In the genomic region with DNA sequence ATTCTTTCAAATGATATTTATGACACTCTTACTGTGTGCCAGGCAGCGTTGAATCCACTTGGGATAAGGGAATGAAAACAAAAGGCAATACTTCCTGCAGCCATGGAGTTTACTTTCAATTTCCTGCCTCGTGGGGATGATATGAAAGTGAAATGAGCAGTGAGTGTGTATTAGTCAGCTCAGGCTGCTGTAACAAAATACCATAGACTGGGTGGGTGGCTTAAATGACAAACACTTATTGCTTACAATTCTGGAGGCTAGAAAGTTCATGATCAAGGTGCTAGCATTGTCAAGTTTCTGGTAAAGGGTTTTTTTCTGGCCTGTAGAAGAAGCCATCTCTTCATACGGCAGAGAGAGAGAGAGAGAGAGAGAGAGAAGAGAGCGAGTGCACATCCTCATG, we compare ENCODE assay signal across 35 cellular contexts. TPM values are rescaled to one million over a fixed set of nuclear protein-coding genes. Genes with fewer than 3 reads are reported as not detected.
"Had no signal": no experiment of that assay in that cellular context is flagged by ENCODE, and none has a peak within 500 bp of the region (broad histone marks: within the 10 kb centered on the region; RNA-seq: fewer than 3 reads in every experiment).

No MANE protein-coding gene starts in this region.

- H3K9me3 ChIP-seq: Peyer's patch, SJSA1, SK-N-SH had no signal

- FAIRE-seq: bronchial epithelial cell, TTC549 had no signal

- ATAC-seq: activated CD4-positive, CD25-positive, alpha-beta regulatory T cell treated with anti-CD3 and anti-CD28 coated beads, Interleukin-2, amount 50 U/mL, for 24 hours; activated CD8-positive, alpha-beta T cell treated with anti-CD3 and anti-CD28 coated beads, Interleukin-2, amount 10 ng/mL, durations not matched to agents 7 days and 5 days; activated naive CD8-positive, alpha-beta T cell treated with anti-CD3 and anti-CD28 coated beads, Interleukin-2, amount 50 U/mL, for 24 hours; PC-3; WTC11 had no signal

- H3K9ac ChIP-seq: SK-N-SH had no signal

- H3K36me3 ChIP-seq: MG63, Peyer's patch, SJSA1 had no signal

- H3K4me1 Mint-ChIP-seq: brain, WTC11 had no signal

- H3K27me3 Mint-ChIP-seq: activated naive CD8-positive, alpha-beta T cell; activated naive CD8-positive, alpha-beta T cell treated with anti-CD3 and anti-CD28 coated beads, Interleukin-2, amount 50 U/mL, for 24 hours; brain; IgD-negative memory B cell had no signal

- H3K4me3 ChIP-seq: MG63, Peyer's patch, SJSA1 had no signal

- H3K27ac Mint-ChIP-seq: activated CD8-positive, alpha-beta T cell treated with anti-CD3 and anti-CD28 coated beads, Interleukin-2, amount 10 ng/mL, durations not matched to agents 7 days and 5 days; activated naive CD8-positive, alpha-beta T cell; activated naive CD8-positive, alpha-beta T cell treated with anti-CD3 and anti-CD28 coated beads, Interleukin-2, amount 50 U/mL, for 24 hours; brain; IgD-negative memory B cell; T-helper 1 cell treated with Interleukin-12 subunit alpha and Interleukin-12 subunit beta and Interleukin-4 antibody, amounts not matched to agents 30 μg/mL and 1 μg/mL, for 36 hours; T-helper 2 cell treated with Interferon-gamma antibody and Interleukin-4, amounts not matched to agents 5 μg/mL and 100 μg/mL, for 36 hours; WTC11 had no signal

- H3K27me3 ChIP-seq: MG63, Peyer's patch had no signal

- H3K4me1 ChIP-seq: Peyer's patch, SJSA1 had no signal

- H3K4me2 ChIP-seq: SK-N-SH had no signal

- H3K4me3 Mint-ChIP-seq: activated CD8-positive, alpha-beta T cell treated with anti-CD3 and anti-CD28 coated beads, Interleukin-2, amount 10 ng/mL, durations not matched to agents 7 days and 5 days; activated naive CD8-positive, alpha-beta T cell; activated naive CD8-positive, alpha-beta T cell treated with anti-CD3 and anti-CD28 coated beads, Interleukin-2, amount 50 U/mL, for 24 hours; brain; IgD-negative memory B cell; T-helper 1 cell treated with Interleukin-12 subunit alpha and Interleukin-12 subunit beta and Interleukin-4 antibody, amounts not matched to agents 30 μg/mL and 1 μg/mL, for 36 hours; T-helper 2 cell treated with Interferon-gamma antibody and Interleukin-4, amounts not matched to agents 5 μg/mL and 100 μg/mL, for 36 hours; WTC11 had no signal

- H3K27ac ChIP-seq: Peyer's patch, SJSA1 had no signal

- H3K9me2 ChIP-seq: SK-N-SH had no signal

- DNase-seq: activated CD4-positive, alpha-beta T cell treated with anti-CD3 and anti-CD28 coated beads for 4 hours; activated CD4-positive, alpha-beta T cell treated with anti-CD3 and anti-CD28 coated beads, Interleukin-2, amount 50 U/mL, for 1 hour; activated CD8-positive, alpha-beta T cell treated with anti-CD3 and anti-CD28 coated beads, Interleukin-2, amount 10 ng/mL, durations not matched to agents 7 days and 5 days; activated effector memory CD4-positive, alpha-beta T cell treated with anti-CD3 and anti-CD28 coated beads, Interleukin-2, amount 50 U/mL, for 16 hours; activated naive CD8-positive, alpha-beta T cell treated with anti-CD3 and anti-CD28 coated beads, Interleukin-2, amount 50 U/mL, for 24 hours; anterior cingulate cortex; caudate nucleus; cerebellar nuclear complex; cortex of kidney; Kasumi-1; KG1; MG63; NCI-H1048; NCI-H1105 treated with DMSO at 0.1 percent for 48 hours; NCI-H1436; NCI-H1694 treated with DMSO at 0.1 percent for 48 hours; NCI-H2029; NCI-H345; NCI-H524 treated with DMSO at 0.1 percent for 48 hours; PC-3; Peyer's patch; RPMI8226; SHP77 treated with DMSO at 0.1 percent for 48 hours; SK-N-SH had no signal

RNA-seq across cellular contexts. Expression of gene TSHZ2, which starts 41.7 kb away (rescaled TPM):
- total RNA-seq: NCI-H460, PC-3, SJSA1 had no signal
